ENCODE assay signal across 29 cellular contexts in the genomic region with DNA sequence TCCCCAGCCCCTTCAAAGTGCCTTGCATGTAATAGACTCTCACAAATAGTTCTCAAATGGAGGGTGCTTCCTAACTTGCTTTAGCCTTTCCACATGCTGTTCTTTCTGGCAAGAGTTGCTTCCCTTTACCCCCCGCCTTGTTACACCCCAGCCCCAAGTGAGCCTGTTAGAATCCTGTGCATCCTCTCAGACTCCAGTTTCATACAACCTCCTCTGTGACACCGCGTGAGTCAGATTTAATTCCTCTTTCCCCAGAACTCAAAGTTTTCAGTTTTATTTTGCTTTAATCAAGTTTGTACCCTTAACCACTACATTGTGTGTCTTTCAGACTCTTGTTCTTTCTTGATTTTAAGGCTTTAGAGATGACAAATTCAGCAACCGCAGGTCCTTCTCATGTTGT.
"Had no signal": no experiment of that assay in that cellular context is flagged by ENCODE, and none has a peak within 500 bp of the region (broad histone marks: within the 10 kb centered on the region; RNA-seq: fewer than 3 reads in every experiment).

No MANE protein-coding gene starts in this region.

- H3K27me3 ChIP-seq: adrenal gland, ascending aorta, brain microvascular endothelial cell, heart right ventricle, left lung, ovary, right atrium auricular region, spleen, thyroid gland had no signal

- H3K4me3 ChIP-seq: adrenal gland, ascending aorta, heart right ventricle, left lung, lung, ovary, prostate gland, right atrium auricular region, spleen, thyroid gland had no signal

- H3K4me3 Mint-ChIP-seq: activated naive CD8-positive, alpha-beta T cell; activated T-cell treated with anti-CD3 and anti-CD28 coated beads, Interleukin-2, amount 50 U/mL, for 24 hours; activated T-helper 17 cell treated with anti-CD3 and anti-CD28 coated beads, Interleukin-2, amount 50 U/mL, for 72 hours; dendritic cell treated with granulocyte-macrophage colony-stimulating factor and Interleukin-4, amounts not matched to agents 40 ng/mL and 50 ng/mL, for 4 days; immature natural killer cell; mesothelial cell of epicardium; natural killer cell; stimulated activated naive CD8-positive, alpha-beta T cell treated with anti-CD3 and anti-CD28 coated beads, Interleukin-15, Interleukin-2, amounts not matched to agents 100 ng/mL and 50 ng/mL, for 24 hours; T-helper 2 cell treated with Interferon-gamma antibody and Interleukin-4, amounts not matched to agents 5 μg/mL and 100 μg/mL, for 36 hours had no signal

- DNase-seq: activated CD4-positive, alpha-beta T cell treated with anti-CD3 and anti-CD28 coated beads for 1 hour; activated CD4-positive, alpha-beta T cell treated with anti-CD3 and anti-CD28 coated beads, Interleukin-2, amount 50 U/mL, for 4 hours; activated CD8-positive, alpha-beta memory T cell treated with anti-CD3 and anti-CD28 coated beads for 24 hours; activated CD8-positive, alpha-beta memory T cell treated with anti-CD3 and anti-CD28 coated beads, Interleukin-2, amount 50 U/mL, for 4 hours; activated T-cell treated with anti-CD3 and anti-CD28 coated beads, Interleukin-2, amount 50 U/mL, for 24 hours; brain microvascular endothelial cell; caudate nucleus; effector CD4-positive, alpha-beta T cell; heart right ventricle; immature natural killer cell; kidney glomerular epithelial cell; left lung; natural killer cell; ovary; spleen; stimulated activated CD4-positive, alpha-beta T cell treated with anti-CD3 and anti-CD28 coated beads, Interleukin-4, amount 100 ng/mL, for 24 hours; substantia nigra; thyroid gland had no signal

- H3K4me1 Mint-ChIP-seq: activated T-helper 17 cell treated with anti-CD3 and anti-CD28 coated beads, Interleukin-2, amount 50 U/mL, for 72 hours had no signal

- H3K9me3 Mint-ChIP-seq: activated T-helper 17 cell treated with anti-CD3 and anti-CD28 coated beads, Interleukin-2, amount 50 U/mL, for 72 hours; dendritic cell treated with granulocyte-macrophage colony-stimulating factor and Interleukin-4, amounts not matched to agents 40 ng/mL and 50 ng/mL, for 4 days; natural killer cell had no signal

- H3K4me1 ChIP-seq: adrenal gland, ascending aorta, left lung, prostate gland, right atrium auricular region, spleen, thyroid gland had no signal

- H3K36me3 Mint-ChIP-seq: natural killer cell had no signal

- ATAC-seq: activated T-helper 17 cell treated with anti-CD3 and anti-CD28 coated beads, Interleukin-2, amount 50 U/mL, for 72 hours; heart right ventricle; left lung; natural killer cell had no signal

- H3K9me3 ChIP-seq: adrenal gland, ascending aorta, left lung, ovary, prostate gland, right atrium auricular region, thyroid gland had no signal

- H3K27ac ChIP-seq: adrenal gland, ascending aorta, brain microvascular endothelial cell, ovary, prostate gland, right atrium auricular region, spleen, thyroid gland had no signal

- H3K36me3 ChIP-seq: adrenal gland, ascending aorta, brain microvascular endothelial cell, heart right ventricle, left lung, ovary, prostate gland, right atrium auricular region, spleen, thyroid gland had no signal

- H3K27me3 Mint-ChIP-seq: activated naive CD8-positive, alpha-beta T cell; activated T-cell treated with anti-CD3 and anti-CD28 coated beads, Interleukin-2, amount 50 U/mL, for 24 hours; activated T-helper 17 cell treated with anti-CD3 and anti-CD28 coated beads, Interleukin-2, amount 50 U/mL, for 72 hours; dendritic cell treated with granulocyte-macrophage colony-stimulating factor and Interleukin-4, amounts not matched to agents 40 ng/mL and 50 ng/mL, for 4 days; stimulated activated naive CD8-positive, alpha-beta T cell treated with anti-CD3 and anti-CD28 coated beads, Interleukin-15, Interleukin-2, amounts not matched to agents 100 ng/mL and 50 ng/mL, for 24 hours had no signal

- H3K27ac Mint-ChIP-seq: activated naive CD8-positive, alpha-beta T cell; activated T-cell treated with anti-CD3 and anti-CD28 coated beads, Interleukin-2, amount 50 U/mL, for 24 hours; activated T-helper 17 cell treated with anti-CD3 and anti-CD28 coated beads, Interleukin-2, amount 50 U/mL, for 72 hours; dendritic cell treated with granulocyte-macrophage colony-stimulating factor and Interleukin-4, amounts not matched to agents 40 ng/mL and 50 ng/mL, for 4 days; immature natural killer cell; mesothelial cell of epicardium; natural killer cell; stimulated activated naive CD8-positive, alpha-beta T cell treated with anti-CD3 and anti-CD28 coated beads, Interleukin-15, Interleukin-2, amounts not matched to agents 100 ng/mL and 50 ng/mL, for 24 hours; T-helper 2 cell treated with Interferon-gamma antibody and Interleukin-4, amounts not matched to agents 5 μg/mL and 100 μg/mL, for 36 hours had no signal
